17 cellular contexts compared by ENCODE assay signal in the genomic region with DNA sequence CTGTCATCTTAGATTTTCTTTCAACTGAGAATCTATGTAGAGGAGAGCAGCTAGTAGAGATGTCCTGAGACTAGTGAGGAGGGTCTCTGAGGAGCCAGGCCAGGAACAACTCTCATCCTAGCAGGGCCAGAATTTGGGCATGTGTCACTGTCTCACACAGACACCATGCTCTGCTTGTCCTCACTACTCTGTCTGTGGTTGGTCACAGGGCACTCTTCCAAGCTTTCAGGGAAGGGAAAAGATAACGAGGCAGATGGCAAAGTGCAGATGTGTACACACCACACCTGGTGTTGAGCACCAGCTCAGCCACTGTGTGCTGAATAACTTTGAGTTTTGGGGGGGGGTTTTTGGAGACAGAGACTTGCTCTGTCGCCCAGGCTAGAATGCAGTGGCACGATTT. TPM values are rescaled to one million over a fixed set of nuclear protein-coding genes. Genes with fewer than 3 reads are reported as not detected.
DNase-seq lines count a peak whose midpoint lies in the region; ATAC-seq and TF ChIP-seq lines count a peak whose summit lies in the region.
"Had no signal": no experiment of that assay in that cellular context is flagged by ENCODE, and none has a peak within 500 bp of the region (broad histone marks: within the 10 kb centered on the region; RNA-seq: fewer than 3 reads in every experiment).

No MANE protein-coding gene starts in this region.

- DNase-seq in Right ventricle myocardium superior (no peak), Right ventricle myocardium inferior (ENCODE audit: missing footprints) (no peak), caudate nucleus (lab: John Stamatoyannopoulos, UW) (peak in 1 of 61 donors; percentile 18), myocyte (ENCODE audit: low read depth) (peak; percentile 65), vagina (ENCODE audit: extremely low spot score in 2 of 2) (no peak), osteocyte (ENCODE audit: extremely low spot score, unreplicated experiment) (no peak)
- DNase-seq in activated naive CD4-positive, alpha-beta T cell treated with anti-CD3 and anti-CD28 coated beads, Interleukin-2, amount 10 ng/mL, durations not matched to agents 7 days and 5 days: no peak
- DNase-seq: activated B cell treated with CpG ODN at 0.5 μM for 24 hours, Calu3, erythroblast, H7 had no signal

- H3K36me3 Mint-ChIP-seq in activated naive CD4-positive, alpha-beta T cell treated with anti-CD3 and anti-CD28 coated beads, Interleukin-2, amount 10 ng/mL, durations not matched to agents 7 days and 5 days: no peaks in the 10 kb centered on the region
- no peaks in the 10 kb centered on the region for H3K36me3 Mint-ChIP-seq in osteocyte (ENCODE audit: unreplicated experiment)
- H3K36me3 Mint-ChIP-seq: activated naive CD8-positive, alpha-beta T cell; natural killer cell treated with Interleukin-12 subunit alpha and Interleukin-12 subunit beta and Interleukin-15 and Interleukin-18, amount 100 ng/mL, for 72 hours had no signal

- no peak for TF ChIP-seq CTCF in vagina (IDR thresholded peaks at IDR 0.05)
- TF ChIP-seq CTCF in osteocyte (IDR thresholded peaks at IDR 0.05): no peak

- no peaks in the 10 kb centered on the region for H3K9me3 ChIP-seq in vagina

- CTCF ChIA-PET in activated naive CD4-positive, alpha-beta T cell treated with anti-CD3 and anti-CD28 coated beads, Interleukin-2, amount 10 ng/mL, durations not matched to agents 7 days and 5 days (lab: Charles Lee): interaction anchor here (0.9 kb wide), 1 partner anchor 120 kb away, joined by 3 read pairs; no protein-coding TSS in a partner anchor

- H3K36me3 ChIP-seq in vagina: no peaks in the 10 kb centered on the region

- no peak overlapping the region for H3K4me3 ChIP-seq in vagina
- H3K4me3 ChIP-seq: hepatocyte had no signal

- intact Hi-C loops in Right ventricle myocardium superior (cut with DNase I) (loop anchor here (10.0 kb wide), 1 partner anchor 73 kb away; the partner anchor contains the start of gene BHLHE41), Right ventricle myocardium inferior (cut with DNase I) (loop anchor here (2.0 kb wide), 1 partner anchor 73 kb away; the partner anchor contains the start of gene BHLHE41), vagina (cut with DNase I) (loop anchor here (5.0 to 10.0 kb wide), 2 partner anchors 71 to 87 kb away; partner anchors contain the start of gene BHLHE41)

- no peaks in the 10 kb centered on the region for H3K27me3 ChIP-seq in vagina

- no peak overlapping the region for H3K4me3 Mint-ChIP-seq in activated naive CD4-positive, alpha-beta T cell treated with anti-CD3 and anti-CD28 coated beads, Interleukin-2, amount 10 ng/mL, durations not matched to agents 7 days and 5 days
- H3K4me3 Mint-ChIP-seq in osteocyte (ENCODE audit: unreplicated experiment): no peak overlapping the region
- H3K4me3 Mint-ChIP-seq: activated B cell treated with CpG ODN at 0.5 μM for 24 hours; activated naive CD8-positive, alpha-beta T cell; natural killer cell treated with Interleukin-12 subunit alpha and Interleukin-12 subunit beta and Interleukin-15 and Interleukin-18, amount 100 ng/mL, for 72 hours; stimulated activated naive CD8-positive, alpha-beta T cell treated with anti-CD3 and anti-CD28 coated beads, Interleukin-15, Interleukin-2, amounts not matched to agents 100 ng/mL and 50 ng/mL, for 24 hours had no signal

- ATAC-seq in Right ventricle myocardium superior (ENCODE audit: poor library complexity) (peak; percentile 18), Right ventricle myocardium inferior (no peak), GM21367 (IDR thresholded peaks at IDR 0.05; ENCODE audit: unreplicated experiment) (no peak)
- ATAC-seq: natural killer cell treated with Interleukin-12 subunit alpha and Interleukin-12 subunit beta and Interleukin-15 and Interleukin-18, amount 100 ng/mL, for 72 hours; sciatic nerve had no signal

- peaks cover 28% of the 10 kb centered on the region for H3K4me1 ChIP-seq in vagina

- TF ChIP-seq POLR2A in vagina (IDR thresholded peaks at IDR 0.05): no peak

- H3K4me1 Mint-ChIP-seq in activated naive CD4-positive, alpha-beta T cell treated with anti-CD3 and anti-CD28 coated beads, Interleukin-2, amount 10 ng/mL, durations not matched to agents 7 days and 5 days: peaks cover 6% of the 10 kb centered on the region
- H3K4me1 Mint-ChIP-seq in osteocyte (ENCODE audit: unreplicated experiment): peaks cover 30% of the 10 kb centered on the region

- peaks cover 43% of the 10 kb centered on the region for H3K27me3 Mint-ChIP-seq in activated naive CD4-positive, alpha-beta T cell treated with anti-CD3 and anti-CD28 coated beads, Interleukin-2, amount 10 ng/mL, durations not matched to agents 7 days and 5 days
- no peaks in the 10 kb centered on the region for H3K27me3 Mint-ChIP-seq in osteocyte (ENCODE audit: unreplicated experiment)
- H3K27me3 Mint-ChIP-seq: activated B cell treated with CpG ODN at 0.5 μM for 24 hours had no signal

- no peak overlapping the region for H3K27ac Mint-ChIP-seq in activated naive CD4-positive, alpha-beta T cell treated with anti-CD3 and anti-CD28 coated beads, Interleukin-2, amount 10 ng/mL, durations not matched to agents 7 days and 5 days
- H3K27ac Mint-ChIP-seq in osteocyte (ENCODE audit: unreplicated experiment): no peak overlapping the region
- H3K27ac Mint-ChIP-seq: activated B cell treated with CpG ODN at 0.5 μM for 24 hours; activated naive CD8-positive, alpha-beta T cell; natural killer cell treated with Interleukin-12 subunit alpha and Interleukin-12 subunit beta and Interleukin-15 and Interleukin-18, amount 100 ng/mL, for 72 hours; stimulated activated naive CD8-positive, alpha-beta T cell treated with anti-CD3 and anti-CD28 coated beads, Interleukin-15, Interleukin-2, amounts not matched to agents 100 ng/mL and 50 ng/mL, for 24 hours had no signal

- H3K27ac ChIP-seq in caudate nucleus (ENCODE audit: low read depth, low read length): peak overlapping the region; percentile 96
- peak overlapping the region; percentile 57 for H3K27ac ChIP-seq in vagina
- H3K27ac ChIP-seq: hepatocyte had no signal

- no peaks in the 10 kb centered on the region for H3K9me3 Mint-ChIP-seq in activated naive CD4-positive, alpha-beta T cell treated with anti-CD3 and anti-CD28 coated beads, Interleukin-2, amount 10 ng/mL, durations not matched to agents 7 days and 5 days
- H3K9me3 Mint-ChIP-seq in osteocyte (ENCODE audit: unreplicated experiment): no peaks in the 10 kb centered on the region
- H3K9me3 Mint-ChIP-seq: activated B cell treated with CpG ODN at 0.5 μM for 24 hours; stimulated activated naive CD8-positive, alpha-beta T cell treated with anti-CD3 and anti-CD28 coated beads, Interleukin-15, Interleukin-2, amounts not matched to agents 100 ng/mL and 50 ng/mL, for 24 hours had no signal

RNA-seq across cellular contexts. Expression of gene SSPN, which starts 2.5 kb away (rescaled TPM):
- total RNA-seq in Right ventricle myocardium superior: 51.5 TPM
- 49.8 TPM for total RNA-seq in Right ventricle myocardium inferior
- 79.5 and 120 TPM in 2 replicates for total RNA-seq in myocyte
- 48.8 TPM for polyA plus RNA-seq in myocyte (2012)
- 44.7 TPM for total RNA-seq in vagina
- 19.2 and 23.3 TPM in 2 replicates for total RNA-seq in osteocyte
